8 cellular contexts compared by ENCODE assay signal in genomic region chrX:66728818-66729271, GRCh38.
DNase-seq lines count a peak whose midpoint lies in the region; ATAC-seq, FAIRE-seq and TF ChIP-seq lines count a peak whose summit lies in the region.

No MANE protein-coding gene starts in this region.

- H3K36me3 ChIP-seq in ACC112 (ENCODE audit: insufficient read depth, low read length) = no peaks in the 10 kb centered on the region
- H3K36me3 ChIP-seq in ovary = no peaks in the 10 kb centered on the region
- no peaks in the 10 kb centered on the region for H3K36me3 ChIP-seq in upper lobe of left lung

- no peaks in the 10 kb centered on the region for H3K27me3 Mint-ChIP-seq in activated naive CD4-positive, alpha-beta T cell treated with anti-CD3 and anti-CD28 coated beads for 36 hours (ENCODE audit: low read depth)
- H3K27me3 Mint-ChIP-seq in glutamatergic neuron (ENCODE audit: unreplicated experiment) = peaks cover 2% of the 10 kb centered on the region

- 19 to 33% (median 22%) methylated on average over 21 of the region's 21 CpGs for whole genome bisulfite sequencing in ovary, 3 donors
- 3 to 24% methylated on average over 6 to 21 of the region's 21 CpGs for WGBS in upper lobe of left lung, 2 donors

- H3K4me3 ChIP-seq in ACC112 (ENCODE audit: low read depth, low read length) (peak overlapping the region; percentile 90), ovary (peak overlapping the region; percentile 37), upper lobe of left lung (peak overlapping the region in 3 of 4 donors; percentile 25 to 47 (median 46))

- TF ChIP-seq EP300 in ovary (IDR thresholded peaks at IDR 0.05) = no peak
- no peak for TF ChIP-seq EP300 in upper lobe of left lung (IDR thresholded peaks at IDR 0.05)

- ATAC-seq in GM18508 (IDR thresholded peaks at IDR 0.05; ENCODE audit: insufficient read depth, unreplicated experiment) = peak; percentile 62
- peak; percentile 79 for ATAC-seq in HG03159 (IDR thresholded peaks at IDR 0.05; ENCODE audit: unreplicated experiment)
- ATAC-seq in upper lobe of left lung (ENCODE audit: low FRiP score in 2 of 2) = peak; percentile 82 to 92

- H3K4me1 Mint-ChIP-seq in activated naive CD4-positive, alpha-beta T cell treated with anti-CD3 and anti-CD28 coated beads for 36 hours (ENCODE audit: low read depth) = peaks cover 2% of the 10 kb centered on the region
- H3K4me1 Mint-ChIP-seq in glutamatergic neuron (ENCODE audit: low read depth, unreplicated experiment) = no peaks in the 10 kb centered on the region

- H3K27ac Mint-ChIP-seq in activated naive CD4-positive, alpha-beta T cell treated with anti-CD3 and anti-CD28 coated beads for 36 hours = peak overlapping the region; percentile 92
- peak overlapping the region; percentile 88 for H3K27ac Mint-ChIP-seq in glutamatergic neuron (ENCODE audit: unreplicated experiment)

- H2AFZ ChIP-seq in ACC112 (ENCODE audit: low read length, unreplicated experiment) = peak overlapping the region; percentile 89

- no peak overlapping the region; the same call in 1 of the 2 replicates for H3K27ac ChIP-seq in ACC112 (ENCODE audit: low read depth, low read length)
- no peak overlapping the region for H3K27ac ChIP-seq in ovary
- peak overlapping the region in 2 of 4 donors; percentile 48 to 54 for H3K27ac ChIP-seq in upper lobe of left lung

- FAIRE-seq in RCC 7860 (lab: Jason Lieb, UNC) = peak; percentile 64

- DNase-seq in RCC 7860 (ENCODE audit: low spot score) = peak; percentile 41
- peak; percentile 64 for DNase-seq in activated naive CD4-positive, alpha-beta T cell treated with anti-CD3 and anti-CD28 coated beads for 36 hours
- peak; percentile 50 for DNase-seq in glutamatergic neuron
- DNase-seq in ovary = peak; percentile 14 to 51 (median 27)
- peak in 1 of 2 donors; percentile 41 for DNase-seq in upper lobe of left lung

- intact Hi-C loops in activated naive CD4-positive, alpha-beta T cell treated with anti-CD3 and anti-CD28 coated beads for 36 hours (cut with micrococcal nuclease) = loop anchor here (1.0 to 10.0 kb wide), 9 partner anchors 90 to 1147 kb away; partner anchors contain the start of gene EDA2R
- intact Hi-C loops in ovary (cut with DNase I) = no loop called here

- H3K9me3 ChIP-seq in ovary = no peaks in the 10 kb centered on the region
- H3K9me3 ChIP-seq in upper lobe of left lung = no peaks in the 10 kb centered on the region

- TF ChIP-seq POLR2A in ovary (IDR thresholded peaks at IDR 0.05) (no peak), upper lobe of left lung (IDR thresholded peaks at IDR 0.05) (no peak)

- no peaks in the 10 kb centered on the region for H3K79me2 ChIP-seq in ACC112 (ENCODE audit: control insufficient read depth, insufficient read depth, low read length, unreplicated experiment)

- H3K4me1 ChIP-seq in ACC112 (ENCODE audit: control insufficient read depth, insufficient read depth, low read length, unreplicated experiment) = no peaks in the 10 kb centered on the region
- no peaks in the 10 kb centered on the region for H3K4me1 ChIP-seq in ovary (ENCODE audit: insufficient read depth)
- no peaks in the 10 kb centered on the region for H3K4me1 ChIP-seq in upper lobe of left lung

- no peaks in the 10 kb centered on the region for H3K36me3 Mint-ChIP-seq in activated naive CD4-positive, alpha-beta T cell treated with anti-CD3 and anti-CD28 coated beads for 36 hours (ENCODE audit: low read depth)
- H3K36me3 Mint-ChIP-seq in glutamatergic neuron (ENCODE audit: unreplicated experiment) = no peaks in the 10 kb centered on the region

- CTCF ChIA-PET in activated naive CD4-positive, alpha-beta T cell treated with anti-CD3 and anti-CD28 coated beads for 36 hours (lab: Charles Lee) = interaction anchor here (0.6 to 2.3 kb wide), 12 partner anchors 11 to 1781 kb away, joined by 3 to 16 read pairs (median 3); partner anchors contain the start of gene EDA2R

- TF ChIP-seq CTCF in glutamatergic neuron (IDR thresholded peaks at IDR 0.05; ENCODE audit: partially characterized antibody, unreplicated experiment) (peak; percentile 87), ovary (IDR thresholded peaks at IDR 0.05) (peak in 2 of 3 donors; percentile 39 to 46), upper lobe of left lung (IDR thresholded peaks at IDR 0.05) (peak; percentile 37 to 71 (median 56))

- peak overlapping the region; percentile 87 for H3K4me3 Mint-ChIP-seq in activated naive CD4-positive, alpha-beta T cell treated with anti-CD3 and anti-CD28 coated beads for 36 hours
- H3K4me3 Mint-ChIP-seq in glutamatergic neuron (ENCODE audit: unreplicated experiment) = peak overlapping the region; percentile 97

- H3K27me3 ChIP-seq in ACC112 (ENCODE audit: insufficient read depth, low read length) = no peaks in the 10 kb centered on the region
- no peaks in the 10 kb centered on the region for H3K27me3 ChIP-seq in ovary
- no peaks in the 10 kb centered on the region for H3K27me3 ChIP-seq in upper lobe of left lung

- H3K9me3 Mint-ChIP-seq in activated naive CD4-positive, alpha-beta T cell treated with anti-CD3 and anti-CD28 coated beads for 36 hours = no peaks in the 10 kb centered on the region
- no peaks in the 10 kb centered on the region for H3K9me3 Mint-ChIP-seq in glutamatergic neuron (ENCODE audit: unreplicated experiment)

Comparison
In these comparisons a context has a peak if more than half of its experiments do, and no peak if none do; other contexts are left out.
1. H3K4me3 ChIP-seq: peak in every context shown above with its lines; median percentile 90 in ACC112; 46 in upper lobe of left lung; 37 in ovary.